28 cellular contexts compared by ENCODE assay signal in the genomic region with DNA sequence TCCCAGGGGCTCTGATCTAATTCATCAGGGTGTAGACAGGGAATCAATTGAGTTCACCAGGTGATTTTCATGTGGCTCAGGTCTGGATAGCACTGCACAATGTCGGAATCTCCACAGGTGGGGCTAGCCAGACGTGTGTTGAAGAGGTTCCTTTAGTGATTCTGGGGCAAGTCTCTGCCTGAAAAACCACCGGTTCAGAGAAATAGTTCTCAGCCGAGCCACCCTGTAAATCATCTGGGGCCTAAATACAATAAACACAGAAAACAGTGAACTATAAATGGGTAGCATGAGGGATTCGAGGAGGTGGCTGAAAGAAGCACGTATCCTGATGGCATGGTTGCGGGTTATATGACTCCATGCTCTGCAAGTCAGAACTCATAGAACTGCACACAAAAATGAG. TPM values are rescaled to one million over a fixed set of nuclear protein-coding genes. Genes with fewer than 3 reads are reported as not detected.
"Had no signal": no experiment of that assay in that cellular context is flagged by ENCODE, and none has a peak within 500 bp of the region (broad histone marks: within the 10 kb centered on the region; RNA-seq: fewer than 3 reads in every experiment).

No MANE protein-coding gene starts in this region.

- H3K27me3 ChIP-seq: hepatocyte, ovary, spleen, suprapubic skin, tibial artery, upper lobe of right lung had no signal

- H3K79me2 ChIP-seq: hepatocyte had no signal

- H3K4me2 ChIP-seq: hepatocyte had no signal

- H3K27ac Mint-ChIP-seq: memory B cell; naive thymus-derived CD4-positive, alpha-beta T cell; natural killer cell treated with Interleukin-12 subunit alpha and Interleukin-12 subunit beta and Interleukin-15 and Interleukin-18, amount 100 ng/mL, for 72 hours; stimulated activated effector memory CD8-positive, alpha-beta T cell treated with anti-CD3 and anti-CD28 coated beads, Interleukin-12 subunit alpha, Interleukin-12 subunit beta, amount 100 ng/mL, for 72 hours; stimulated activated naive CD8-positive, alpha-beta T cell treated with anti-CD3 and anti-CD28 coated beads, Interleukin-15, Interleukin-2, amounts not matched to agents 100 ng/mL and 50 ng/mL, for 24 hours had no signal

- H3K27ac ChIP-seq: hepatocyte, left ventricle myocardium inferior, ovary, prostate gland, spleen, suprapubic skin, thoracic aorta, tibial artery, upper lobe of right lung had no signal

- H3K4me1 ChIP-seq: left ventricle myocardium inferior, prostate gland, spleen, suprapubic skin, tibial artery, upper lobe of right lung had no signal

- DNase-seq: islet precursor cell; left ventricle myocardium inferior; midbrain; mucosa of descending colon; naive thymus-derived CD4-positive, alpha-beta T cell; ovary; retina; right cardiac atrium; small intestine; spleen; stimulated activated CD4-positive, alpha-beta T cell treated with anti-CD3 and anti-CD28 coated beads, Interleukin-4, amount 100 ng/mL, for 24 hours; stimulated activated naive CD4-positive, alpha-beta T cell; tibial artery; trophoblast cell; upper lobe of right lung had no signal

- H3K36me3 Mint-ChIP-seq: natural killer cell treated with Interleukin-12 subunit alpha and Interleukin-12 subunit beta and Interleukin-15 and Interleukin-18, amount 100 ng/mL, for 72 hours; stimulated activated effector memory CD8-positive, alpha-beta T cell treated with anti-CD3 and anti-CD28 coated beads, Interleukin-12 subunit alpha, Interleukin-12 subunit beta, amount 100 ng/mL, for 72 hours had no signal

- H2AFZ ChIP-seq: hepatocyte had no signal

- H3K9me3 Mint-ChIP-seq: natural killer cell treated with Interleukin-12 subunit alpha and Interleukin-12 subunit beta and Interleukin-15 and Interleukin-18, amount 100 ng/mL, for 72 hours; stimulated activated effector memory CD8-positive, alpha-beta T cell treated with anti-CD3 and anti-CD28 coated beads, Interleukin-12 subunit alpha, Interleukin-12 subunit beta, amount 100 ng/mL, for 72 hours; stimulated activated naive CD8-positive, alpha-beta T cell treated with anti-CD3 and anti-CD28 coated beads, Interleukin-15, Interleukin-2, amounts not matched to agents 100 ng/mL and 50 ng/mL, for 24 hours had no signal

- H3K36me3 ChIP-seq: left ventricle myocardium inferior, ovary, prostate gland, spleen, suprapubic skin, thoracic aorta, tibial artery, upper lobe of right lung had no signal

- H3K4me1 Mint-ChIP-seq: memory B cell; naive thymus-derived CD4-positive, alpha-beta T cell; stimulated activated effector memory CD8-positive, alpha-beta T cell treated with anti-CD3 and anti-CD28 coated beads, Interleukin-12 subunit alpha, Interleukin-12 subunit beta, amount 100 ng/mL, for 72 hours had no signal

- H3K4me3 ChIP-seq: hepatocyte, left ventricle myocardium inferior, lung, mucosa of descending colon, ovary, prostate gland, spleen, suprapubic skin, thoracic aorta, tibial artery, upper lobe of right lung had no signal

- H3K9me3 ChIP-seq: left ventricle myocardium inferior, ovary, prostate gland, suprapubic skin, thoracic aorta, upper lobe of right lung had no signal

- H3K4me3 Mint-ChIP-seq: memory B cell; naive thymus-derived CD4-positive, alpha-beta T cell; natural killer cell treated with Interleukin-12 subunit alpha and Interleukin-12 subunit beta and Interleukin-15 and Interleukin-18, amount 100 ng/mL, for 72 hours; stimulated activated effector memory CD8-positive, alpha-beta T cell treated with anti-CD3 and anti-CD28 coated beads, Interleukin-12 subunit alpha, Interleukin-12 subunit beta, amount 100 ng/mL, for 72 hours; stimulated activated naive CD8-positive, alpha-beta T cell treated with anti-CD3 and anti-CD28 coated beads, Interleukin-15, Interleukin-2, amounts not matched to agents 100 ng/mL and 50 ng/mL, for 24 hours had no signal

RNA-seq across cellular contexts. Expression of gene ASPA, which starts 21.3 kb away (rescaled TPM):
- total RNA-seq: kidney epithelial cell; naive thymus-derived CD4-positive, alpha-beta T cell; natural killer cell treated with Interleukin-12 subunit alpha and Interleukin-12 subunit beta and Interleukin-15 and Interleukin-18, amount 100 ng/mL, for 72 hours had no signal
- polyA plus RNA-seq: naive thymus-derived CD4-positive, alpha-beta T cell had no signal

RNA-seq across cellular contexts. Expression of gene SPATA22, which starts 25.5 kb away (rescaled TPM):
- total RNA-seq: hepatocyte; kidney epithelial cell; lung; mesenteric fat pad; myocyte; natural killer cell treated with Interleukin-12 subunit alpha and Interleukin-12 subunit beta and Interleukin-15 and Interleukin-18, amount 100 ng/mL, for 72 hours; suprapubic skin; thoracic aorta had no signal
- polyA plus RNA-seq: hepatocyte; naive thymus-derived CD4-positive, alpha-beta T cell; neural cell had no signal
